In genomic region chr14:71139058-71139946, GRCh38 we compare ENCODE assay signal across 8 cellular contexts.
DNase-seq lines count a peak whose midpoint lies in the region; ATAC-seq and TF ChIP-seq lines count a peak whose summit lies in the region.

No MANE protein-coding gene starts in this region.

- ATAC-seq in lung (ENCODE audit: insufficient read depth, low FRiP score) (no peak), GM19452 (IDR thresholded peaks at IDR 0.05; ENCODE audit: unreplicated experiment) (no peak)

- no peak overlapping the region for H3K27ac Mint-ChIP-seq in activated CD4-positive, alpha-beta T cell treated with anti-CD3 and anti-CD28 coated beads, Interleukin-2, amount 10 ng/mL, durations not matched to agents 7 days and 5 days

- H3K4me1 ChIP-seq in lung (ENCODE audit: control insufficient read depth in 2 of 2, insufficient read depth in 2 of 2, low read length in 2 of 2): peaks cover 0 to 4% of the 10 kb centered on the region in 2 donors

- POLR2A ChIA-PET in activated CD4-positive, alpha-beta T cell treated with anti-CD3 and anti-CD28 coated beads, Interleukin-2, amount 10 ng/mL, durations not matched to agents 7 days and 5 days (lab: Charles Lee): no interaction called here

- H3K36me3 Mint-ChIP-seq in activated CD4-positive, alpha-beta T cell treated with anti-CD3 and anti-CD28 coated beads, Interleukin-2, amount 10 ng/mL, durations not matched to agents 7 days and 5 days (ENCODE audit: low read depth): no peaks in the 10 kb centered on the region

- in situ Hi-C loops in GM13976 (cut with MboI; ENCODE audit: low sequenced_read_pairs, unreplicated experiment): loop anchor here (10.0 kb wide), 1 partner anchor 615 kb away; no protein-coding TSS in a partner anchor

- 67 to 72% methylated on average over 37 of the region's 37 CpGs for WGBS in lung, 2 donors

- no peak overlapping the region for H3K4me3 ChIP-seq in lung

- no peaks in the 10 kb centered on the region for H3K27me3 Mint-ChIP-seq in activated CD4-positive, alpha-beta T cell treated with anti-CD3 and anti-CD28 coated beads, Interleukin-2, amount 10 ng/mL, durations not matched to agents 7 days and 5 days

- peaks cover 38% of the 10 kb centered on the region for H3K4me1 Mint-ChIP-seq in activated CD4-positive, alpha-beta T cell treated with anti-CD3 and anti-CD28 coated beads, Interleukin-2, amount 10 ng/mL, durations not matched to agents 7 days and 5 days

- no peaks in the 10 kb centered on the region for H3K36me3 ChIP-seq in lung (ENCODE audit: control insufficient read depth in 2 of 2, insufficient read depth in 2 of 2, low read length in 2 of 2)

- CTCF ChIA-PET in activated CD4-positive, alpha-beta T cell treated with anti-CD3 and anti-CD28 coated beads, Interleukin-2, amount 10 ng/mL, durations not matched to agents 7 days and 5 days (lab: Charles Lee): interaction anchor here (0.6 to 2.3 kb wide), 14 partner anchors 9 to 716 kb away, joined by 3 to 19 read pairs (median 4); no protein-coding TSS in a partner anchor

- H3K9me3 ChIP-seq in lung (ENCODE audit: control insufficient read depth in 2 of 2, insufficient read depth in 1 of 2, low read length in 1 of 2): peaks cover 0 to 7% of the 10 kb centered on the region in 2 donors

- no peak overlapping the region for H3K27ac ChIP-seq in lung (ENCODE audit: low read depth in 1 of 2, low read length in 1 of 2)

- DNase-seq in 8988T (peak; percentile 46), GM13976 (ENCODE audit: low spot score) (peak; percentile 79), NCI-H2196 (lab: John Stamatoyannopoulos, UW; ENCODE audit: unreplicated experiment) (peak; percentile 52), dermis microvascular lymphatic vessel endothelial cell (ENCODE audit: low read depth in 2 of 2) (peak; percentile 2 to 51), lung (ENCODE audit: low spot score) (peak; percentile 51)
- DNase-seq in activated CD4-positive, alpha-beta T cell treated with anti-CD3 and anti-CD28 coated beads, Interleukin-2, amount 10 ng/mL, durations not matched to agents 7 days and 5 days: peak; percentile 59
- DNase-seq in stimulated activated CD8-positive, alpha-beta memory T cell treated with anti-CD3 and anti-CD28 coated beads, Interleukin-12 subunit alpha, Interleukin-12 subunit beta, amount 100 ng/mL, for 24 hours (ENCODE audit: extremely low read depth): peak; percentile 19

- H3K27me3 ChIP-seq in lung (ENCODE audit: control insufficient read depth, insufficient read depth): no peaks in the 10 kb centered on the region

- TF ChIP-seq CTCF in GM13976 (IDR thresholded peaks at IDR 0.05; ENCODE audit: borderline replicate concordance, control extremely low read depth, extremely low read depth, insufficient read depth, missing control alignments) (peak; percentile 93), lung (IDR thresholded peaks at IDR 0.05; ENCODE audit: control extremely low read depth, extremely low read depth) (peak; percentile 79)

- peaks cover 4% of the 10 kb centered on the region for H3K9me3 Mint-ChIP-seq in activated CD4-positive, alpha-beta T cell treated with anti-CD3 and anti-CD28 coated beads, Interleukin-2, amount 10 ng/mL, durations not matched to agents 7 days and 5 days

- H3K4me3 Mint-ChIP-seq in activated CD4-positive, alpha-beta T cell treated with anti-CD3 and anti-CD28 coated beads, Interleukin-2, amount 10 ng/mL, durations not matched to agents 7 days and 5 days: no peak overlapping the region

Comparison
In these comparisons a context has a peak if more than half of its experiments do, and no peak if none do; other contexts are left out.
1. DNase-seq: peak in every context shown above with its lines; median percentile 79 in GM13976; 59 in activated CD4-positive, alpha-beta T cell treated with anti-CD3 and anti-CD28 coated beads, Interleukin-2, amount 10 ng/mL, durations not matched to agents 7 days and 5 days; 52 in NCI-H2196; 51 in lung; 46 in 8988T; 26 in dermis microvascular lymphatic vessel endothelial cell; 19 in stimulated activated CD8-positive, alpha-beta memory T cell treated with anti-CD3 and anti-CD28 coated beads, Interleukin-12 subunit alpha, Interleukin-12 subunit beta, amount 100 ng/mL, for 24 hours.